In genomic region chr10:19638873-19639233, GRCh38 we compare ENCODE assay signal across 12 cellular contexts.
DNase-seq lines count a peak whose midpoint lies in the region; ATAC-seq, FAIRE-seq and TF ChIP-seq lines count a peak whose summit lies in the region.
"Had no signal": no experiment of that assay in that cellular context is flagged by ENCODE, and none has a peak within 500 bp of the region (broad histone marks: within the 10 kb centered on the region; RNA-seq: fewer than 3 reads in every experiment).

No MANE protein-coding gene starts in this region.

- WGBS in tibial nerve, 2 donors = 6 to 9% methylated on average over 4 of the region's 4 CpGs

- FAIRE-seq in GM19239 (lab: Jason Lieb, UNC) = no peak
- FAIRE-seq: A204.1, K562 had no signal

- H3K4me3 ChIP-seq in coronary artery (peak overlapping the region; percentile 66), mononuclear cell (ENCODE audit: low read length) (peak overlapping the region; percentile 38), tibial nerve (peak overlapping the region; percentile 22 to 47 (median 32))
- H3K4me3 ChIP-seq: K562 had no signal

- H3K27ac ChIP-seq in coronary artery (peak overlapping the region; percentile 80 to 84), tibial nerve (peak overlapping the region; percentile 31 to 90 (median 69))

- DNase-seq in T-helper 1 cell = no peak
- no peak for DNase-seq in coronary artery (ENCODE audit: low spot score)
- no peak for DNase-seq in tibial nerve (ENCODE audit: low spot score in 2 of 2)
- DNase-seq in COLO668 (lab: John Stamatoyannopoulos, UW; ENCODE audit: unreplicated experiment) = no peak
- no peak for DNase-seq in GM19239 (ENCODE audit: insufficient read length, low spot score)
- DNase-seq: activated CD4-positive, alpha-beta T cell treated with anti-CD3 and anti-CD28 coated beads, Interleukin-2, amount 50 U/mL, for 4 hours; glutamatergic neuron had no signal

- no peak overlapping the region for H3K27ac Mint-ChIP-seq in T-helper 1 cell treated with Interleukin-12 subunit alpha and Interleukin-12 subunit beta and Interleukin-4 antibody, amounts not matched to agents 30 μg/mL and 1 μg/mL, for 36 hours

- TF ChIP-seq POLR2A in tibial nerve (IDR thresholded peaks at IDR 0.05) = no peak

- H3K9me3 Mint-ChIP-seq in T-helper 1 cell treated with Interleukin-12 subunit alpha and Interleukin-12 subunit beta and Interleukin-4 antibody, amounts not matched to agents 30 μg/mL and 1 μg/mL, for 36 hours = peaks cover 17% of the 10 kb centered on the region

- no peaks in the 10 kb centered on the region for H3K4me1 Mint-ChIP-seq in T-helper 1 cell treated with Interleukin-12 subunit alpha and Interleukin-12 subunit beta and Interleukin-4 antibody, amounts not matched to agents 30 μg/mL and 1 μg/mL, for 36 hours (ENCODE audit: low read depth)

- TF ChIP-seq CTCF in coronary artery (IDR thresholded peaks at IDR 0.05) = no peak
- TF ChIP-seq CTCF in tibial nerve (IDR thresholded peaks at IDR 0.05) = no peak

- peak overlapping the region; percentile 34 for H3K4me3 Mint-ChIP-seq in T-helper 1 cell treated with Interleukin-12 subunit alpha and Interleukin-12 subunit beta and Interleukin-4 antibody, amounts not matched to agents 30 μg/mL and 1 μg/mL, for 36 hours

- no peaks in the 10 kb centered on the region for H3K36me3 Mint-ChIP-seq in T-helper 1 cell treated with Interleukin-12 subunit alpha and Interleukin-12 subunit beta and Interleukin-4 antibody, amounts not matched to agents 30 μg/mL and 1 μg/mL, for 36 hours (ENCODE audit: low read depth)

- H3K4me1 ChIP-seq in mononuclear cell (ENCODE audit: insufficient read depth, low read length) = peaks cover 15% of the 10 kb centered on the region
- peaks cover 0 to 19% (median 0%) of the 10 kb centered on the region in 4 donors for H3K4me1 ChIP-seq in tibial nerve

- no peaks in the 10 kb centered on the region for H3K27me3 ChIP-seq in mononuclear cell (ENCODE audit: insufficient read depth, low read length)
- no peaks in the 10 kb centered on the region for H3K27me3 ChIP-seq in tibial nerve

- H3K9me3 ChIP-seq in mononuclear cell (ENCODE audit: low read depth, low read length) (no peaks in the 10 kb centered on the region), tibial nerve (no peaks in the 10 kb centered on the region)

- no peak for TF ChIP-seq EP300 in tibial nerve (IDR thresholded peaks at IDR 0.05)

- H3K27me3 Mint-ChIP-seq in T-helper 1 cell treated with Interleukin-12 subunit alpha and Interleukin-12 subunit beta and Interleukin-4 antibody, amounts not matched to agents 30 μg/mL and 1 μg/mL, for 36 hours (ENCODE audit: low read depth) = no peaks in the 10 kb centered on the region

- ATAC-seq in HG03469 (IDR thresholded peaks at IDR 0.05; ENCODE audit: unreplicated experiment) = no peak
- ATAC-seq: K562 had no signal

- no peaks in the 10 kb centered on the region for H3K36me3 ChIP-seq in tibial nerve
